9 cellular contexts compared by ENCODE assay signal in genomic region chr3:129123314-129124060, GRCh38. TPM values are rescaled to one million over a fixed set of nuclear protein-coding genes. Genes with fewer than 3 reads are reported as not detected.
DNase-seq lines count a peak whose midpoint lies in the region; ATAC-seq, FAIRE-seq and TF ChIP-seq lines count a peak whose summit lies in the region.
"Had no signal": no experiment of that assay in that cellular context is flagged by ENCODE, and none has a peak within 500 bp of the region (broad histone marks: within the 10 kb centered on the region; RNA-seq: fewer than 3 reads in every experiment).

No MANE protein-coding gene starts in this region.

- WGBS in H1 (ENCODE audit: extremely low coverage in 1 of 2, insufficient coverage in 1 of 2, insufficient read length in 1 of 2, insufficient replicate concordance in 2 of 2, low coverage in 1 of 2, low lambda C conversion rate in 2 of 2, missing lambda C conversion rate in 1 of 2), 2 experiments, result 93% methylated on average over 5 of the region's 5 CpGs; no CpG with 5 or more reads in 1 of the 2 experiments
- 28 to 48% (median 33%) methylated on average over 5 of the region's 5 CpGs for WGBS in small intestine, 3 donors

- H3K56ac ChIP-seq in H1 (replicated peaks; ENCODE audit: insufficient read length, low read depth, low read length), result no peak overlapping the region

- TF ChIP-seq POLR2A in H1 (IDR thresholded peaks at IDR 0.05; ENCODE audit: control extremely low read depth in 1 of 2, low read depth in 2 of 2, low read length in 2 of 2), result no peak

- H3K18ac ChIP-seq in H1 (ENCODE audit: extremely low read depth, low read length), result no peak overlapping the region

- peaks cover 12% of the 10 kb centered on the region for H3K23me2 ChIP-seq in H1 (ENCODE audit: low read depth, low read length)

- no peak for TF ChIP-seq EP300 in H1 (IDR thresholded peaks at IDR 0.05; ENCODE audit: borderline replicate concordance in 1 of 2, low read depth in 2 of 2, low read length in 2 of 2)

- no peak for TF ChIP-seq RAD21 in H1 (IDR thresholded peaks at IDR 0.05 in 1 of 2, conservative IDR thresholded peaks at IDR 0.05 in 1 of 2; ENCODE audit: low read depth in 2 of 2, low read length in 2 of 2)

- H2BK15ac ChIP-seq in H1 (ENCODE audit: low read length), result 0 out of 2 replicates have a peak overlapping the region, but pooled peaks have one; percentile 53

- H3K9ac ChIP-seq in H1 (replicated peaks in 1 of 4; ENCODE audit: extremely low read depth in 1 of 4, low read depth in 3 of 4, low read length in 3 of 4), result no peak overlapping the region

- no peak overlapping the region for H2BK20ac ChIP-seq in H1 (ENCODE audit: low read length)

- no peak overlapping the region for H4K5ac ChIP-seq in H1 (ENCODE audit: insufficient read length, low read depth, low read length)

- H2AK5ac ChIP-seq in H1 (ENCODE audit: low read depth, low read length), result 0 out of 2 replicates have a peak overlapping the region, but pooled peaks have one; percentile 53

- H3K9me2 ChIP-seq in OCI-LY7 (ENCODE audit: insufficient read depth, low read length), result no peaks in the 10 kb centered on the region

- H3K79me1 ChIP-seq in H1 (ENCODE audit: low read depth, low read length), result peaks cover 5% of the 10 kb centered on the region; the same call in 1 of the 2 replicates

- CTCF ChIA-PET in OCI-LY7 (lab: Charles Lee; ENCODE audit: unreplicated experiment), result interaction anchor here (1.1 kb wide), 1 partner anchor 12 kb away, joined by 3 read pairs; no protein-coding TSS in a partner anchor
- CTCF ChIA-PET in H1 (lab: Charles Lee; ENCODE audit: partially characterized antibody), result interaction anchor here (0.7 to 2.7 kb wide), 6 partner anchors 10 to 153 kb away, joined by 3 to 17 read pairs (median 5); no protein-coding TSS in a partner anchor

- H3K4me1 ChIP-seq in OCI-LY7 (ENCODE audit: insufficient read depth, low read length, poor library complexity, severe bottlenecking) (peaks cover 38% of the 10 kb centered on the region), H1 (replicated peaks in 1 of 4; ENCODE audit: control insufficient read depth in 3 of 4, insufficient read depth in 4 of 4, low read length in 3 of 4) (peaks cover 9 to 15% (median 12%) of the 10 kb centered on the region in 4 experiments), small intestine (ENCODE audit: control insufficient read depth in 2 of 2, insufficient read depth in 1 of 2, low read depth in 1 of 2, low read length in 1 of 2) (peaks cover 2 to 5% of the 10 kb centered on the region in 2 donors)

- H3K79me2 ChIP-seq in OCI-LY7 (ENCODE audit: insufficient read depth, low read depth, low read length), result peaks cover 19% of the 10 kb centered on the region
- H3K79me2 ChIP-seq in H1 (ENCODE audit: control insufficient read depth in 1 of 2, insufficient read depth in 2 of 2, low read length in 2 of 2), result peaks cover 4 to 18% of the 10 kb centered on the region in 2 experiments; a peak in 2 of 4 replicates

- DNase-seq in SIG-M5 treated with dmso at 0.1 percent for 504 hours (lab: John Stamatoyannopoulos, UW; ENCODE audit: unreplicated experiment) (peak; percentile 75), SIG-M5 (lab: John Stamatoyannopoulos, UW) (no peak), OCI-LY7 (ENCODE audit: low spot score) (peak; percentile 42), H1 (ENCODE audit: low read depth in 1 of 2, low spot score in 2 of 2) (no peak), small intestine (peak; percentile 69), middle frontal gyrus (ENCODE audit: extremely low spot score, low spot score) (no peak)
- DNase-seq: NCI-H345 had no signal

- no peak overlapping the region for H2BK5ac ChIP-seq in H1 (ENCODE audit: low read depth, low read length)

- H4K8ac ChIP-seq in H1 (ENCODE audit: extremely low read depth, insufficient read depth, low read length), result no peak overlapping the region; the same call in 1 of the 2 replicates

- H3K27me3 ChIP-seq in H1 (replicated peaks in 1 of 4; ENCODE audit: control insufficient read depth in 3 of 4, extremely low read depth in 1 of 4, insufficient read depth in 3 of 4, low read length in 3 of 4) (no peaks in the 10 kb centered on the region), small intestine (ENCODE audit: control insufficient read depth in 2 of 2, insufficient read depth in 2 of 2, low read length in 2 of 2) (no peaks in the 10 kb centered on the region)

- no peak overlapping the region for H2BK12ac ChIP-seq in H1 (ENCODE audit: low read depth, low read length)

- no peak overlapping the region for H3K14ac ChIP-seq in H1 (ENCODE audit: insufficient read length)

- POLR2A ChIA-PET in OCI-LY7 (lab: Charles Lee), result interaction anchor here (0.6 to 0.9 kb wide), 3 partner anchors 12 to 101 kb away, joined by 3 to 7 read pairs (median 4); no protein-coding TSS in a partner anchor
- POLR2A ChIA-PET in H1 (lab: Charles Lee; ENCODE audit: partially characterized antibody), result interaction anchor here (1.0 to 4.4 kb wide), 8 partner anchors 9 to 244 kb away, joined by 3 to 24 read pairs (median 5); partner anchors contain the start of genes ACAD9 and CNBP

- H2AFZ ChIP-seq in OCI-LY7 (ENCODE audit: low read length) (no peak overlapping the region; the same call in 1 of the 2 replicates), H1 (ENCODE audit: low read length) (no peak overlapping the region)

- H3K23ac ChIP-seq in H1 (ENCODE audit: insufficient read length), result no peak overlapping the region

- no TSS peak for BruUV-seq in OCI-LY7 (replicated peaks; lab: Mats Ljungman, UMichigan)

- FAIRE-seq in H1 (lab: Jason Lieb, UNC) (no peak), small intestine (lab: Jason Lieb, UNC) (no peak)

- intact Hi-C loops in OCI-LY7 (cut with micrococcal nuclease; ENCODE audit: unreplicated experiment), result loop anchor here (5.0 kb wide), 1 partner anchor 109 kb away; no protein-coding TSS in a partner anchor

- H3K4me2 ChIP-seq in OCI-LY7 (ENCODE audit: low read length), result peak overlapping the region; percentile 64
- peak overlapping the region in 1 of 2 experiments; percentile 64; a peak in 1 of 4 replicates for H3K4me2 ChIP-seq in H1 (ENCODE audit: insufficient read depth in 1 of 2, low read depth in 2 of 2, low read length in 2 of 2)

- no peaks in the 10 kb centered on the region for H3K9me3 ChIP-seq in OCI-LY7 (ENCODE audit: low read length)
- no peaks in the 10 kb centered on the region for H3K9me3 ChIP-seq in H1 (ENCODE audit: insufficient read depth in 2 of 2, low read depth in 1 of 2, low read length in 1 of 2)
- no peaks in the 10 kb centered on the region for H3K9me3 ChIP-seq in small intestine (ENCODE audit: control insufficient read depth, low read depth)

- no peak overlapping the region for H4K91ac ChIP-seq in H1 (replicated peaks; ENCODE audit: insufficient read length, low read length)

- no peak overlapping the region for H3K4ac ChIP-seq in H1 (replicated peaks; ENCODE audit: insufficient read length, low read depth, low read length)

- no peak overlapping the region for H2BK120ac ChIP-seq in H1 (replicated peaks; ENCODE audit: low read depth, low read length)

- H4K20me1 ChIP-seq in OCI-LY7 (ENCODE audit: insufficient read depth, low read length), result no peaks in the 10 kb centered on the region
- H4K20me1 ChIP-seq in H1 (replicated peaks in 1 of 2; ENCODE audit: control insufficient read depth in 1 of 2, insufficient read depth in 2 of 2, low read length in 2 of 2), result no peaks in the 10 kb centered on the region

- H3K36me3 ChIP-seq in OCI-LY7 (ENCODE audit: insufficient read depth, low read length), result peaks cover 23% of the 10 kb centered on the region
- H3K36me3 ChIP-seq in H1 (ENCODE audit: control insufficient read depth in 2 of 4, insufficient read depth in 4 of 4, low read length in 3 of 4), result peaks cover 0 to 3% (median 0%) of the 10 kb centered on the region in 4 experiments; a peak in 1 of 8 replicates
- H3K36me3 ChIP-seq in small intestine (ENCODE audit: control insufficient read depth in 2 of 2, insufficient read depth in 2 of 2, low read length in 2 of 2), result peaks cover 0 to 3% of the 10 kb centered on the region in 2 donors

- peak overlapping the region; percentile 23 for H3K4me3 ChIP-seq in OCI-LY7 (ENCODE audit: low read depth, low read length, poor library complexity, severe bottlenecking)
- no peak overlapping the region for H3K4me3 ChIP-seq in H1 (ENCODE audit: extremely low read depth in 1 of 4, insufficient read depth in 2 of 4, low read depth in 3 of 4, low read length in 4 of 4)
- no peak overlapping the region for H3K4me3 ChIP-seq in small intestine (ENCODE audit: low read depth in 1 of 2, low read length in 2 of 2)

- ATAC-seq in HG03565 (IDR thresholded peaks at IDR 0.05; ENCODE audit: unreplicated experiment) (no peak), HG03025 (IDR thresholded peaks at IDR 0.05; ENCODE audit: low FRiP score, unreplicated experiment) (no peak)

- no peak for TF ChIP-seq CTCF in OCI-LY7 (conservative IDR thresholded peaks at IDR 0.05; ENCODE audit: low read length)
- no peak for TF ChIP-seq CTCF in H1 (IDR thresholded peaks at IDR 0.05; ENCODE audit: control extremely low read depth in 1 of 3, insufficient read depth in 1 of 3, low read depth in 1 of 3, low read length in 3 of 3)

- peak overlapping the region; percentile 48 for H3K27ac ChIP-seq in OCI-LY7 (ENCODE audit: low read depth, low read length, poor library complexity, severe bottlenecking)
- H3K27ac ChIP-seq in H1 (ENCODE audit: low read depth, low read length), result no peak overlapping the region
- peak overlapping the region; percentile 6 to 95 for H3K27ac ChIP-seq in small intestine (ENCODE audit: low read depth in 1 of 2, low read length in 1 of 2)

RNA-seq across cellular contexts. Expression of gene RAB43, which starts 1.9 kb away (rescaled TPM):
- 11.6 and 12.5 TPM in 2 replicates for total RNA-seq in OCI-LY7 (2014; rRNA removed; shearing (Covaris generic))
- 10.4 and 14.1 TPM in 2 replicates for total RNA-seq in OCI-LY7 (2022)
- total RNA-seq in H1 (2021; fragmentation: NEBNext Ultra II Directional; extraction: Animal tissue kit (Norgen Biotek cat#: 25700)), result 18.7 and 19.4 TPM in 2 replicates
- polyA plus RNA-seq in H1 (2011; rRNA removed) (13.1 and 18.7 TPM in 2 replicates), small intestine (10 to 100 TPM in 1 of 3 donors, 1 to 10 TPM in 2; 3.4 to 15.0 (median 4.1) TPM)
- polyA plus RNA-seq in H1 (2011; cell fraction: cytosol; rRNA removed), result 12.7 TPM
- 25.4 TPM for polyA plus RNA-seq in H1 (2011; cell fraction: nucleus; rRNA removed)
- 10.6 to 13.7 TPM (median 13.1 TPM) in 4 replicates for polyA plus RNA-seq in H1 (2012, experiment 1 of 2)
- 14.1 TPM for polyA plus RNA-seq in H1 (2012, experiment 2 of 2)
- polyA plus RNA-seq in H1 (2013, experiment 1 of 2), result 11.8 TPM
- polyA plus RNA-seq in H1 (2013, experiment 2 of 2), result 12.4 TPM
- polyA minus RNA-seq in H1 (2011; rRNA and poly(A)+ RNA removed), result 10.3 and 10.9 TPM in 2 replicates
- polyA minus RNA-seq in H1 (2011; cell fraction: cytosol; rRNA and poly(A)+ RNA removed), result 9.8 TPM
- 11.4 TPM for polyA minus RNA-seq in H1 (2011; cell fraction: nucleus; rRNA and poly(A)+ RNA removed)

RNA-seq across cellular contexts. Expression of gene ISY1, which starts 37.4 kb away (rescaled TPM):
- 34.5 and 40.3 TPM in 2 replicates for total RNA-seq in OCI-LY7 (2014; rRNA removed; shearing (Covaris generic))
- 54.9 and 62.1 TPM in 2 replicates for total RNA-seq in OCI-LY7 (2022)
- 16.6 and 21.8 TPM in 2 replicates for total RNA-seq in H1 (2021; fragmentation: NEBNext Ultra II Directional; extraction: Animal tissue kit (Norgen Biotek cat#: 25700))
- polyA plus RNA-seq in H1 (2011; rRNA removed) (27.8 and 38.7 TPM in 2 replicates), small intestine (10 to 100 TPM; 11.2 to 27.1 (median 20.5) TPM)
- 18.8 TPM for polyA plus RNA-seq in H1 (2011; cell fraction: cytosol; rRNA removed)
- 8.4 TPM for polyA plus RNA-seq in H1 (2011; cell fraction: nucleus; rRNA removed)
- 18.6 to 24.4 TPM (median 21.2 TPM) in 4 replicates for polyA plus RNA-seq in H1 (2012, experiment 1 of 2)
- polyA plus RNA-seq in H1 (2012, experiment 2 of 2), result 7.8 TPM
- 9.6 TPM for polyA plus RNA-seq in H1 (2013, experiment 1 of 2)
- 9.7 TPM for polyA plus RNA-seq in H1 (2013, experiment 2 of 2)
- polyA minus RNA-seq in H1 (2011; rRNA and poly(A)+ RNA removed), result 4.9 and 9.5 TPM in 2 replicates
- polyA minus RNA-seq in H1 (2011; cell fraction: cytosol; rRNA and poly(A)+ RNA removed), result 16.7 TPM
- polyA minus RNA-seq in H1 (2011; cell fraction: nucleus; rRNA and poly(A)+ RNA removed), result 5.3 TPM

Comparison
In these comparisons a context has a peak if more than half of its experiments do, and no peak if none do; other contexts are left out.
1. DNase-seq: peak in SIG-M5 treated with dmso at 0.1 percent for 504 hours (single experiment), OCI-LY7 (single experiment) and small intestine (single experiment); none in SIG-M5 (single experiment), H1 (0 of 2) and middle frontal gyrus (single experiment).